Comparison of ENCODE assay signal across 10 cellular contexts in the genomic region with DNA sequence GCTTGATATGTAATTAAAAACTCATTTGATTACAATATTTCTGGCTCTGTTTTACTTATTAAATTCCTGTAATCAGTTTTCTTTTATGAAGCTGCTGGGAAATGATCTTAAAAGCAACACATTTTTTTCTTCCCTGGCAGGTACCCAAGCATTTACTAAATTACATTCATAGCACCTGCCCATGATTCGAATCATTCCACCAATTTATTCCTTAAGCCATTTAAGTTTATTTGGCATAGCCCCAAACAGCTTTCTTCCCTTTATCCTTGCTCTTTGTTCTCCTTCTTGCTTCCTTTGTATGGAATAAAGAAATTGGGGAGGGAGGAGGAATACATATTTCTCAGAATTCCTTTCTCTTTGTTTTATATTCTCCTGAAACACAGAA.
DNase-seq lines count a peak whose midpoint lies in the region; ATAC-seq, FAIRE-seq and TF ChIP-seq lines count a peak whose summit lies in the region.
"Had no signal": no experiment of that assay in that cellular context is flagged by ENCODE, and none has a peak within 500 bp of the region (broad histone marks: within the 10 kb centered on the region; RNA-seq: fewer than 3 reads in every experiment).

No MANE protein-coding gene starts in this region.

- no peaks in the 10 kb centered on the region for H3K79me2 ChIP-seq in endothelial cell of umbilical vein (ENCODE audit: control insufficient read depth, insufficient read depth, low read length)

- H2AFZ ChIP-seq in endothelial cell of umbilical vein (ENCODE audit: low read depth, low read length) = no peak overlapping the region

- ATAC-seq in GM21367 (IDR thresholded peaks at IDR 0.05; ENCODE audit: unreplicated experiment) = no peak
- no peak for ATAC-seq in HG02870 (IDR thresholded peaks at IDR 0.05; ENCODE audit: unreplicated experiment)

- H3K9me1 ChIP-seq in endothelial cell of umbilical vein (replicated peaks; ENCODE audit: control insufficient read depth, extremely low read depth, insufficient read depth, low read length) = no peaks in the 10 kb centered on the region

- H3K27ac ChIP-seq in endothelial cell of umbilical vein (ENCODE audit: insufficient read depth, low read depth, low read length) (no peak overlapping the region), WERI-Rb-1 (no peak overlapping the region)

- H3K4me1 ChIP-seq in endothelial cell of umbilical vein (ENCODE audit: control insufficient read depth, extremely low read depth, insufficient read depth, low read length) = no peaks in the 10 kb centered on the region

- dilution Hi-C loops in endothelial cell of umbilical vein (cut with MboI; ENCODE audit: extremely low pct_ligation_motif_present, low sequenced_read_pairs) = no loop called here

- H3K36me3 ChIP-seq in endothelial cell of umbilical vein (ENCODE audit: control insufficient read depth in 2 of 2, extremely low read depth in 1 of 2, insufficient read depth in 2 of 2, low read length in 2 of 2) (no peaks in the 10 kb centered on the region), WERI-Rb-1 (no peaks in the 10 kb centered on the region)

- peak overlapping the region; percentile 14 for H3K4me2 ChIP-seq in endothelial cell of umbilical vein (ENCODE audit: insufficient read depth, low read length)

- H3K27me3 ChIP-seq in endothelial cell of umbilical vein (ENCODE audit: control insufficient read depth in 2 of 2, insufficient read depth in 2 of 2, low read length in 2 of 2) (no peaks in the 10 kb centered on the region), WERI-Rb-1 (ENCODE audit: insufficient read depth, low read depth, severe bottlenecking) (no peaks in the 10 kb centered on the region)

- intact Hi-C loops in endothelial cell of umbilical vein (cut with micrococcal nuclease) = no loop called here

- no peak for TF ChIP-seq CTCF in GM12865 (IDR thresholded peaks at IDR 0.05; ENCODE audit: insufficient read depth, low read depth, low read length, missing control alignments)
- TF ChIP-seq CTCF in endothelial cell of umbilical vein (IDR thresholded peaks at IDR 0.05; ENCODE audit: extremely low read depth in 1 of 2, insufficient read depth in 1 of 2, low read depth in 1 of 2, low read length in 2 of 2) = no peak
- TF ChIP-seq CTCF in WERI-Rb-1 (IDR thresholded peaks at IDR 0.05; ENCODE audit: low read depth, low read length) = no peak

- DNase-seq in GM12865 (ENCODE audit: low read depth) (no peak), NCI-H2029 treated with DMSO at 0.1 percent for 48 hours (lab: John Stamatoyannopoulos, UW) (peak; percentile 14), endothelial cell of umbilical vein (ENCODE audit: low read depth, low spot score) (peak; percentile 23), renal cortical epithelial cell (ENCODE audit: low read depth) (peak; percentile 30), WERI-Rb-1 (no peak), urothelium cell line (ENCODE audit: low spot score) (no peak)
- DNase-seq: NCI-H187 treated with DMSO at 0.1 percent for 48 hours; stimulated activated CD4-positive, alpha-beta T cell treated with anti-CD3 and anti-CD28 coated beads, Interleukin-2, amount 100 ng/mL, for 24 hours had no signal

- H4K20me1 ChIP-seq in endothelial cell of umbilical vein (replicated peaks; ENCODE audit: control insufficient read depth, extremely low read depth, insufficient read depth, low read length) = no peaks in the 10 kb centered on the region

- H3K9ac ChIP-seq in endothelial cell of umbilical vein (replicated peaks; ENCODE audit: extremely low read depth, insufficient read depth, low read length) = peak overlapping the region; percentile 20

- CTCF ChIA-PET in endothelial cell of umbilical vein (lab: Charles Lee) = no interaction called here

- POLR2A ChIA-PET in endothelial cell of umbilical vein (lab: Charles Lee) = no interaction called here

- BruUV-seq in endothelial cell of umbilical vein (replicated peaks; lab: Mats Ljungman, UMichigan) = TSS peak; percentile 37

- H3K4me3 ChIP-seq in GM12865 (ENCODE audit: low read depth, low read length) = peak overlapping the region; percentile 67
- peak overlapping the region in 1 of 3 experiments; percentile 24 for H3K4me3 ChIP-seq in endothelial cell of umbilical vein (replicated peaks in 1 of 3; ENCODE audit: insufficient read depth in 1 of 3, low read depth in 1 of 3, low read length in 3 of 3)
- H3K4me3 ChIP-seq in WERI-Rb-1 (ENCODE audit: low read depth, low read length) = no peak overlapping the region

- FAIRE-seq in endothelial cell of umbilical vein (lab: Jason Lieb, UNC) (no peak), urothelium cell line (lab: Jason Lieb, UNC) (no peak)

- TF ChIP-seq POLR2A in endothelial cell of umbilical vein (IDR thresholded peaks at IDR 0.05; ENCODE audit: low read depth, low read length) = no peak

- H3K9me3 ChIP-seq in endothelial cell of umbilical vein (replicated peaks; ENCODE audit: control insufficient read depth, insufficient read depth, low read length) = no peaks in the 10 kb centered on the region
- H3K9me3 ChIP-seq in WERI-Rb-1 (ENCODE audit: severe bottlenecking) = no peaks in the 10 kb centered on the region

TF ChIP-seq in endothelial cell of umbilical vein, 7 proteins besides CTCF, POLR2A, EP300 and RAD21:
- TF ChIP-seq, protein P1, sequence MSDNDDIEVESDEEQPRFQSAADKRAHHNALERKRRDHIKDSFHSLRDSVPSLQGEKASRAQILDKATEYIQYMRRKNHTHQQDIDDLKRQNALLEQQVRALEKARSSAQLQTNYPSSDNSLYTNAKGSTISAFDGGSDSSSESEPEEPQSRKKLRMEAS (IDR thresholded peaks at IDR 0.05; ENCODE audit: insufficient read depth, insufficient read length) = no peak
- no peak for TF ChIP-seq GATA2 (IDR thresholded peaks at IDR 0.05; ENCODE audit: insufficient read depth, insufficient read length, low read depth, low read length)
- TF ChIP-seq POLR2AphosphoS5 (IDR thresholded peaks at IDR 0.05; ENCODE audit: insufficient read depth, low read depth, low read length) = no peak
- TF ChIP-seq MYC (IDR thresholded peaks at IDR 0.05; ENCODE audit: low read depth, low read length) = no peak
- TF ChIP-seq EZH2 (IDR thresholded peaks at IDR 0.05; ENCODE audit: borderline replicate concordance, low read depth, low read length, severe bottlenecking) = no peak
- TF ChIP-seq FOS (IDR thresholded peaks at IDR 0.05; ENCODE audit: borderline replicate concordance, insufficient read depth, low read length) = no peak
- TF ChIP-seq JUN (IDR thresholded peaks at IDR 0.05; ENCODE audit: borderline replicate concordance, insufficient read depth, insufficient read length, low read depth) = no peak

Comparison
In these comparisons a context has a peak if more than half of its experiments do, and no peak if none do; other contexts are left out.
1. DNase-seq: peak in NCI-H2029 treated with DMSO at 0.1 percent for 48 hours (single experiment), endothelial cell of umbilical vein (single experiment) and renal cortical epithelial cell (single experiment); none in GM12865 (single experiment), WERI-Rb-1 (single experiment) and urothelium cell line (single experiment).